In genomic region chr18:48790226-48790863, GRCh38 we compare ENCODE assay signal across 12 cellular contexts.
A peak's percentile ranks its signal among the peaks of the same experiment; 100 is the strongest.
DNase-seq lines count a peak whose midpoint lies in the region; TF ChIP-seq lines count a peak whose summit lies in the region.
"Had no signal": no experiment of that assay in that cellular context is flagged by ENCODE, and none has a peak within 500 bp of the region (broad histone marks: within the 10 kb centered on the region; RNA-seq: fewer than 3 reads in every experiment).

No MANE protein-coding gene starts in this region.

- TF ChIP-seq CTCF in transverse colon (IDR thresholded peaks at IDR 0.05) (no peak), osteoblast (IDR thresholded peaks at IDR 0.05; ENCODE audit: extremely low read depth, low read depth, low read length) (no peak), GM13977 (IDR thresholded peaks at IDR 0.05; ENCODE audit: extremely low read depth, insufficient read depth, missing control alignments) (no peak)

- H3K4me3 ChIP-seq in transverse colon (no peak overlapping the region), osteoblast (ENCODE audit: insufficient read depth, low read length) (no peak overlapping the region)
- H3K4me3 ChIP-seq: GM23338 had no signal

- H3K9me3 Mint-ChIP-seq in activated naive CD4-positive, alpha-beta T cell treated with anti-CD3 and anti-CD28 coated beads, Interleukin-2, amount 10 ng/mL, durations not matched to agents 7 days and 5 days, result peaks cover 5% of the 10 kb centered on the region
- H3K9me3 Mint-ChIP-seq: GM23338, IgD-negative memory B cell had no signal

- H3K4me1 Mint-ChIP-seq in activated naive CD4-positive, alpha-beta T cell treated with anti-CD3 and anti-CD28 coated beads, Interleukin-2, amount 10 ng/mL, durations not matched to agents 7 days and 5 days, result peaks cover 19% of the 10 kb centered on the region

- H3K27me3 Mint-ChIP-seq in activated naive CD4-positive, alpha-beta T cell treated with anti-CD3 and anti-CD28 coated beads, Interleukin-2, amount 10 ng/mL, durations not matched to agents 7 days and 5 days, result peaks cover 35% of the 10 kb centered on the region
- H3K27me3 Mint-ChIP-seq: IgD-negative memory B cell had no signal

- H3K27ac Mint-ChIP-seq in activated naive CD4-positive, alpha-beta T cell treated with anti-CD3 and anti-CD28 coated beads, Interleukin-2, amount 10 ng/mL, durations not matched to agents 7 days and 5 days, result no peak overlapping the region
- H3K27ac Mint-ChIP-seq: GM23338, IgD-negative memory B cell had no signal

- H3K36me3 Mint-ChIP-seq in activated naive CD4-positive, alpha-beta T cell treated with anti-CD3 and anti-CD28 coated beads, Interleukin-2, amount 10 ng/mL, durations not matched to agents 7 days and 5 days, result peaks cover 1% of the 10 kb centered on the region
- H3K36me3 Mint-ChIP-seq: IgD-negative memory B cell had no signal

- H3K27me3 ChIP-seq in transverse colon (no peaks in the 10 kb centered on the region), osteoblast (ENCODE audit: insufficient read depth, low read length) (no peaks in the 10 kb centered on the region)

- no peak overlapping the region for H3K4me2 ChIP-seq in osteoblast (ENCODE audit: insufficient read depth, low read length)
- H3K4me2 ChIP-seq: GM23338 had no signal

- H3K27ac ChIP-seq in transverse colon (peak overlapping the region in 3 of 4 donors; percentile 4 to 10 (median 10)), osteoblast (ENCODE audit: low read depth, low read length) (no peak overlapping the region)

- peaks cover 0 to 9% (median 1%) of the 10 kb centered on the region in 4 donors for H3K4me1 ChIP-seq in transverse colon
- peaks cover 4% of the 10 kb centered on the region for H3K4me1 ChIP-seq in osteoblast (ENCODE audit: insufficient read depth, low read length)

- no peak for TF ChIP-seq POLR2A in transverse colon (IDR thresholded peaks at IDR 0.05)

- no peak for TF ChIP-seq EP300 in transverse colon (IDR thresholded peaks at IDR 0.05; ENCODE audit: low read depth)

- H2AFZ ChIP-seq in osteoblast (ENCODE audit: low read length), result no peak overlapping the region
- H2AFZ ChIP-seq: GM23338 had no signal

- no peaks in the 10 kb centered on the region for H3K9me3 ChIP-seq in transverse colon
- H3K9me3 ChIP-seq in osteoblast (ENCODE audit: low read depth, low read length), result no peaks in the 10 kb centered on the region

- H3K36me3 ChIP-seq in transverse colon (no peaks in the 10 kb centered on the region), osteoblast (ENCODE audit: insufficient read depth, low read length) (peaks cover 25% of the 10 kb centered on the region)

- intact Hi-C loops in transverse colon (cut with DNase I; ENCODE audit: low total_unique reads), result loop anchor here (5.0 kb wide), 1 partner anchor 1328 kb away; no protein-coding TSS in a partner anchor

- CTCF ChIA-PET in activated naive CD4-positive, alpha-beta T cell treated with anti-CD3 and anti-CD28 coated beads, Interleukin-2, amount 10 ng/mL, durations not matched to agents 7 days and 5 days (lab: Charles Lee), result interaction anchor here (1.9 kb wide), 1 partner anchor 12 kb away, joined by 9 read pairs; no protein-coding TSS in a partner anchor

- no peak overlapping the region for H3K4me3 Mint-ChIP-seq in activated naive CD4-positive, alpha-beta T cell treated with anti-CD3 and anti-CD28 coated beads, Interleukin-2, amount 10 ng/mL, durations not matched to agents 7 days and 5 days
- H3K4me3 Mint-ChIP-seq: GM23338 had no signal

- in situ Hi-C loops in transverse colon (cut with MboI; ENCODE audit: low pct_ligation_motif_present in 1 of 4, low pct_unique_long_range_greater_than_20kb in 1 of 4, low sequenced_read_pairs in 3 of 4), result loop anchor here in 1 of 4 donors (25.0 kb wide), 1 partner anchor 172 kb away; the partner anchor contains the start of gene SMAD7
- in situ Hi-C loops in GM13977 (cut with MboI; ENCODE audit: low pct_unique_long_range_greater_than_20kb, low sequenced_read_pairs, unreplicated experiment), result no loop called here

- DNase-seq in activated naive CD4-positive, alpha-beta T cell treated with anti-CD3 and anti-CD28 coated beads, Interleukin-2, amount 10 ng/mL, durations not matched to agents 7 days and 5 days, result peak; percentile 14
- DNase-seq in activated naive CD4-positive, alpha-beta T cell treated with Interleukin-2 at 50 U/mL for 16 hours, result no peak
- peak; percentile 69 to 98 for DNase-seq in dermis microvascular lymphatic vessel endothelial cell (ENCODE audit: low read depth in 2 of 2)
- DNase-seq in medulla oblongata (ENCODE audit: extremely low spot score), result peak; percentile 41
- DNase-seq in transverse colon, result no peak
- DNase-seq in osteoblast (ENCODE audit: insufficient read length, low spot score, missing footprints), result no peak
- no peak for DNase-seq in NCI-H146 treated with DMSO at 0.1 percent for 48 hours (lab: John Stamatoyannopoulos, UW; ENCODE audit: unreplicated experiment)
- no peak for DNase-seq in GM13977 (ENCODE audit: low spot score)
- DNase-seq: activated CD4-positive, alpha-beta T cell treated with anti-CD3 and anti-CD28 coated beads for 4 hours; NCI-H345 had no signal

- WGBS in transverse colon (ENCODE audit: low coverage in 1 of 2), 2 donors, result 69% methylated on average over 12 of the region's 22 CpGs; no CpG with 5 or more reads in 1 of the 2 donors

- no peaks in the 10 kb centered on the region for H3K79me2 ChIP-seq in osteoblast (ENCODE audit: insufficient read depth, low read length)

- H4K20me1 ChIP-seq in osteoblast (ENCODE audit: insufficient read depth, low read length), result no peaks in the 10 kb centered on the region

Comparison
In these comparisons a context has a peak if more than half of its experiments do, and no peak if none do; other contexts are left out.
1. DNase-seq: peak in activated naive CD4-positive, alpha-beta T cell treated with anti-CD3 and anti-CD28 coated beads, Interleukin-2, amount 10 ng/mL, durations not matched to agents 7 days and 5 days (single experiment), dermis microvascular lymphatic vessel endothelial cell (2 of 2) and medulla oblongata (single experiment); none in activated naive CD4-positive, alpha-beta T cell treated with Interleukin-2 at 50 U/mL for 16 hours (single experiment), transverse colon (single experiment), osteoblast (single experiment), NCI-H146 treated with DMSO at 0.1 percent for 48 hours (single experiment) and GM13977 (single experiment).